Comparison of ENCODE assay signal across 8 cellular contexts in genomic region chr2:28366496-28367282, GRCh38. TPM values are rescaled to one million over a fixed set of nuclear protein-coding genes. Genes with fewer than 3 reads are reported as not detected.
DNase-seq lines count a peak whose midpoint lies in the region; ATAC-seq and TF ChIP-seq lines count a peak whose summit lies in the region.

No MANE protein-coding gene starts in this region.

- no peaks in the 10 kb centered on the region for H3K36me3 Mint-ChIP-seq in activated T-cell treated with anti-CD3 and anti-CD28 coated beads, Interleukin-2, amount 50 U/mL, for 72 hours (ENCODE audit: insufficient read depth in 2 of 2)
- no peaks in the 10 kb centered on the region for H3K36me3 Mint-ChIP-seq in neural progenitor cell

- H2AFZ ChIP-seq in neural progenitor cell (replicated peaks), result no peak overlapping the region

- peaks cover 58% of the 10 kb centered on the region for H3K4me1 Mint-ChIP-seq in activated T-cell treated with anti-CD3 and anti-CD28 coated beads, Interleukin-2, amount 50 U/mL, for 72 hours (ENCODE audit: low read depth)
- H3K4me1 Mint-ChIP-seq in neural progenitor cell, result peaks cover 41% of the 10 kb centered on the region

- no peak overlapping the region for H3K9ac ChIP-seq in neural progenitor cell

- H3K4me2 ChIP-seq in neural progenitor cell, result no peak overlapping the region

- no peaks in the 10 kb centered on the region for H3K36me3 ChIP-seq in right lobe of liver
- no peaks in the 10 kb centered on the region for H3K36me3 ChIP-seq in neural progenitor cell

- intact Hi-C loops in right lobe of liver (cut with DNase I), result no loop called here

- H4K20me1 ChIP-seq in neural progenitor cell (ENCODE audit: low read depth), result no peaks in the 10 kb centered on the region

- H3K27ac Mint-ChIP-seq in activated T-cell treated with anti-CD3 and anti-CD28 coated beads, Interleukin-2, amount 50 U/mL, for 72 hours, result peak overlapping the region; percentile 24
- H3K27ac Mint-ChIP-seq in neural progenitor cell, result no peak overlapping the region

- peak overlapping the region; percentile 58 to 84 for H3K4me3 Mint-ChIP-seq in activated T-cell treated with anti-CD3 and anti-CD28 coated beads, Interleukin-2, amount 50 U/mL, for 72 hours
- no peak overlapping the region for H3K4me3 Mint-ChIP-seq in neural progenitor cell

- H3K27me3 Mint-ChIP-seq in activated T-cell treated with anti-CD3 and anti-CD28 coated beads, Interleukin-2, amount 50 U/mL, for 72 hours (ENCODE audit: low read depth), result no peaks in the 10 kb centered on the region
- peaks cover 7% of the 10 kb centered on the region for H3K27me3 Mint-ChIP-seq in neural progenitor cell (ENCODE audit: insufficient read depth, low read depth)

- WGBS in right lobe of liver (ENCODE audit: insufficient coverage, low coverage, low lambda C conversion rate, missing lambda C conversion rate), result 49% methylated on average over 10 of the region's 19 CpGs

- H3K9me3 Mint-ChIP-seq in activated T-cell treated with anti-CD3 and anti-CD28 coated beads, Interleukin-2, amount 50 U/mL, for 72 hours, result no peaks in the 10 kb centered on the region
- no peaks in the 10 kb centered on the region for H3K9me3 Mint-ChIP-seq in neural progenitor cell

- peak; percentile 91 for ATAC-seq in activated T-cell treated with anti-CD3 and anti-CD28 coated beads, Interleukin-2, amount 50 U/mL, for 72 hours (replicated peaks in 1 of 2)
- peak; percentile 43 to 56 (median 48) for ATAC-seq in right lobe of liver

- TF ChIP-seq POLR2A in NB4 (IDR thresholded peaks at IDR 0.05; ENCODE audit: extremely low read depth, insufficient read length), result peak; percentile 26
- TF ChIP-seq POLR2A in right lobe of liver (IDR thresholded peaks at IDR 0.05), result no peak

- DNase-seq in A172 (ENCODE audit: low spot score), result peak; percentile 83
- DNase-seq in NB4 (ENCODE audit: low read depth), result peak; percentile 98
- DNase-seq in activated T-cell treated with anti-CD3 and anti-CD28 coated beads, Interleukin-2, amount 50 U/mL, for 72 hours, result peak; percentile 65 to 67
- DNase-seq in right lobe of liver, result peak in 1 of 3 donors; percentile 49
- DNase-seq in NCI-H1105 (lab: John Stamatoyannopoulos, UW), result no peak
- no peak for DNase-seq in germinal center (ENCODE audit: low spot score)
- DNase-seq in neural progenitor cell (ENCODE audit: low spot score), result no peak
- no peak for DNase-seq in DMS153 treated with DMSO at 0.1 percent for 48 hours (lab: John Stamatoyannopoulos, UW; ENCODE audit: unreplicated experiment)

- H3K4me3 ChIP-seq in NB4 (ENCODE audit: low read depth, low read length), result no peak overlapping the region
- H3K4me3 ChIP-seq in right lobe of liver, result no peak overlapping the region
- H3K4me3 ChIP-seq in neural progenitor cell, result no peak overlapping the region

- peaks cover 0 to 14% (median 0%) of the 10 kb centered on the region in 4 donors for H3K4me1 ChIP-seq in right lobe of liver
- H3K4me1 ChIP-seq in neural progenitor cell, result peaks cover 11% of the 10 kb centered on the region

- H3K79me2 ChIP-seq in neural progenitor cell (ENCODE audit: low read depth), result no peaks in the 10 kb centered on the region

- H3K27ac ChIP-seq in right lobe of liver (no peak overlapping the region), neural progenitor cell (no peak overlapping the region)

- no peaks in the 10 kb centered on the region for H3F3A ChIP-seq in neural progenitor cell (ENCODE audit: low read depth)

- H3K27me3 ChIP-seq in right lobe of liver (no peaks in the 10 kb centered on the region), neural progenitor cell (no peaks in the 10 kb centered on the region)

- TF ChIP-seq CTCF in NB4 (IDR thresholded peaks at IDR 0.05; ENCODE audit: low read depth, low read length), result no peak
- no peak for TF ChIP-seq CTCF in right lobe of liver (IDR thresholded peaks at IDR 0.05)
- TF ChIP-seq CTCF in neural progenitor cell (IDR thresholded peaks at IDR 0.05), result no peak

- no peaks in the 10 kb centered on the region for H3K9me3 ChIP-seq in right lobe of liver
- H3K9me3 ChIP-seq in neural progenitor cell (ENCODE audit: low read depth), result no peaks in the 10 kb centered on the region

RNA-seq across cellular contexts. Expression of gene FOSL2, which starts 26.0 kb away (rescaled TPM):
- 36.1 and 39.7 TPM in 2 replicates for total RNA-seq in A172 (2014; rRNA removed; shearing (Covaris generic))
- 100 to 1,000 TPM; 176 to 248 TPM for total RNA-seq in activated T-cell treated with anti-CD3 and anti-CD28 coated beads, Interleukin-2, amount 50 U/mL, for 72 hours
- 10 to 100 TPM in 4 of 6 experiments, 1 to 10 TPM in 2; 8.1 to 70.7 (median 14.9) TPM for total RNA-seq in right lobe of liver
- 1.3 and 3.7 TPM in 2 replicates for total RNA-seq in neural progenitor cell (ENCODE audit: low replicate concordance)

Comparison
In these comparisons a context has a peak if more than half of its experiments do, and no peak if none do; other contexts are left out.
1. DNase-seq: peak in A172 (single experiment), NB4 (single experiment) and activated T-cell treated with anti-CD3 and anti-CD28 coated beads, Interleukin-2, amount 50 U/mL, for 72 hours (2 of 2); none in NCI-H1105 (single experiment), germinal center (single experiment), neural progenitor cell (single experiment) and DMS153 treated with DMSO at 0.1 percent for 48 hours (single experiment).